21 cellular contexts compared by ENCODE assay signal in genomic region chr9:97788763-97789663, GRCh38.
DNase-seq lines count a peak whose midpoint lies in the region; ATAC-seq, FAIRE-seq and TF ChIP-seq lines count a peak whose summit lies in the region.
"Had no signal": no experiment of that assay in that cellular context is flagged by ENCODE, and none has a peak within 500 bp of the region (broad histone marks: within the 10 kb centered on the region; RNA-seq: fewer than 3 reads in every experiment).

No MANE protein-coding gene starts in this region.

- no peaks in the 10 kb centered on the region for H3K27me3 Mint-ChIP-seq in MCF 10A (ENCODE audit: insufficient read depth, unreplicated experiment)

- TF ChIP-seq CTCF in MCF 10A (IDR thresholded peaks at IDR 0.05; ENCODE audit: unreplicated experiment) (no peak), breast epithelium (IDR thresholded peaks at IDR 0.05) (no peak)

- BruUV-seq in MCF 10A (replicated peaks; lab: Mats Ljungman, UMichigan) = no TSS peak

- TF ChIP-seq POLR2A in breast epithelium (IDR thresholded peaks at IDR 0.05) = no peak

- intact Hi-C loops in MCF 10A (cut with micrococcal nuclease) = no loop called here
- intact Hi-C loops in breast epithelium (cut with DNase I; ENCODE audit: low total_unique reads) = no loop called here

- H3K9me3 Mint-ChIP-seq in MCF 10A (ENCODE audit: unreplicated experiment) = no peaks in the 10 kb centered on the region
- H3K9me3 Mint-ChIP-seq: activated naive CD4-positive, alpha-beta T cell treated with anti-CD3 and anti-CD28 coated beads, Interleukin-2, amount 50 U/mL, for 24 hours; activated T-helper 1 cell treated with anti-CD3 and anti-CD28 coated beads, Interleukin-12 subunit alpha, Interleukin-12 subunit beta, Interleukin-2, Interleukin-4 antibody, amounts not matched to agents 30 ng/mL and 10 ng/mL and 1 ng/mL, durations not matched to agents 14 hours and 24 hours and 36 hours; stimulated activated naive B cell treated with anti-CD40 and anti-IgM and Interleukin-4, amounts not matched to agents 10 μg/mL and 1 μg/mL and 100 μg/mL, for 72 hours had no signal

- no peaks in the 10 kb centered on the region for H3K4me1 Mint-ChIP-seq in MCF 10A (ENCODE audit: insufficient read depth, unreplicated experiment)
- H3K4me1 Mint-ChIP-seq: activated naive CD4-positive, alpha-beta T cell treated with anti-CD3 and anti-CD28 coated beads, Interleukin-2, amount 50 U/mL, for 24 hours; B cell; stimulated activated naive B cell treated with anti-CD40 and anti-IgM and Interleukin-4, amounts not matched to agents 10 μg/mL and 1 μg/mL and 100 μg/mL, for 72 hours had no signal

- ATAC-seq in GM19395 (IDR thresholded peaks at IDR 0.05; ENCODE audit: unreplicated experiment) (no peak), HG02588 (IDR thresholded peaks at IDR 0.05; ENCODE audit: unreplicated experiment) (no peak)
- ATAC-seq: activated CD8-positive, alpha-beta memory T cell treated with anti-CD3 and anti-CD28 coated beads, Interleukin-2, amount 10 ng/mL, durations not matched to agents 7 days and 5 days; stimulated activated naive B cell treated with anti-CD40 and anti-IgM and Interleukin-4, amounts not matched to agents 10 μg/mL and 1 μg/mL and 100 μg/mL, for 72 hours had no signal

- no peak overlapping the region for H3K27ac Mint-ChIP-seq in MCF 10A (ENCODE audit: low read depth, unreplicated experiment)
- H3K27ac Mint-ChIP-seq: activated CD8-positive, alpha-beta memory T cell treated with anti-CD3 and anti-CD28 coated beads, Interleukin-2, amount 10 ng/mL, durations not matched to agents 7 days and 5 days; activated naive CD4-positive, alpha-beta T cell treated with anti-CD3 and anti-CD28 coated beads, Interleukin-2, amount 50 U/mL, for 24 hours; activated T-helper 1 cell treated with anti-CD3 and anti-CD28 coated beads, Interleukin-12 subunit alpha, Interleukin-12 subunit beta, Interleukin-2, Interleukin-4 antibody, amounts not matched to agents 30 ng/mL and 10 ng/mL and 1 ng/mL, durations not matched to agents 14 hours and 24 hours and 36 hours; B cell; stimulated activated naive B cell treated with anti-CD40 and anti-IgM and Interleukin-4, amounts not matched to agents 10 μg/mL and 1 μg/mL and 100 μg/mL, for 72 hours had no signal

- FAIRE-seq in RCC 7860 (lab: Jason Lieb, UNC) = no peak
- FAIRE-seq: H1 had no signal

- H3K27me3 ChIP-seq in breast epithelium = no peaks in the 10 kb centered on the region

- DNase-seq in MCF 10A (ENCODE audit: unreplicated experiment) (peak; percentile 77), breast epithelium (ENCODE audit: low spot score in 2 of 2) (no peak), RCC 7860 (ENCODE audit: low spot score) (peak; percentile 34), iris pigment epithelial cell (ENCODE audit: low read depth) (peak; percentile 18), hypothalamus (lab: John Stamatoyannopoulos, UW) (no peak), AML-193 (lab: John Stamatoyannopoulos, UW) (no peak)
- DNase-seq: activated CD8-positive, alpha-beta memory T cell treated with anti-CD3 and anti-CD28 coated beads, Interleukin-2, amount 10 ng/mL, durations not matched to agents 7 days and 5 days; DND-41; foreskin melanocyte; islet precursor cell; NCI-H2171 treated with DMSO at 0.1 percent for 48 hours; Right ventricle myocardium superior; stimulated activated naive B cell treated with anti-CD40 and anti-IgM and Interleukin-4, amounts not matched to agents 10 μg/mL and 1 μg/mL and 100 μg/mL, for 72 hours had no signal

- no peak overlapping the region for H3K4me3 Mint-ChIP-seq in MCF 10A (ENCODE audit: unreplicated experiment)
- H3K4me3 Mint-ChIP-seq: activated CD8-positive, alpha-beta memory T cell treated with anti-CD3 and anti-CD28 coated beads, Interleukin-2, amount 10 ng/mL, durations not matched to agents 7 days and 5 days; activated naive CD4-positive, alpha-beta T cell treated with anti-CD3 and anti-CD28 coated beads, Interleukin-2, amount 50 U/mL, for 24 hours; activated T-helper 1 cell treated with anti-CD3 and anti-CD28 coated beads, Interleukin-12 subunit alpha, Interleukin-12 subunit beta, Interleukin-2, Interleukin-4 antibody, amounts not matched to agents 30 ng/mL and 10 ng/mL and 1 ng/mL, durations not matched to agents 14 hours and 24 hours and 36 hours; B cell; stimulated activated naive B cell treated with anti-CD40 and anti-IgM and Interleukin-4, amounts not matched to agents 10 μg/mL and 1 μg/mL and 100 μg/mL, for 72 hours had no signal

- H3K9me3 ChIP-seq in breast epithelium = no peaks in the 10 kb centered on the region

- H3K4me3 ChIP-seq in breast epithelium = no peak overlapping the region
- H3K4me3 ChIP-seq: smooth muscle cell had no signal

- H3K4me1 ChIP-seq in breast epithelium = no peaks in the 10 kb centered on the region

- H3K36me3 ChIP-seq in breast epithelium = no peaks in the 10 kb centered on the region

- H3K36me3 Mint-ChIP-seq in MCF 10A (ENCODE audit: insufficient read depth, unreplicated experiment) = peaks cover 5% of the 10 kb centered on the region
- H3K36me3 Mint-ChIP-seq: activated CD8-positive, alpha-beta memory T cell treated with anti-CD3 and anti-CD28 coated beads, Interleukin-2, amount 10 ng/mL, durations not matched to agents 7 days and 5 days; activated naive CD4-positive, alpha-beta T cell treated with anti-CD3 and anti-CD28 coated beads, Interleukin-2, amount 50 U/mL, for 24 hours; stimulated activated naive B cell treated with anti-CD40 and anti-IgM and Interleukin-4, amounts not matched to agents 10 μg/mL and 1 μg/mL and 100 μg/mL, for 72 hours had no signal

- H3K27ac ChIP-seq in breast epithelium = no peak overlapping the region
- H3K27ac ChIP-seq: 22Rv1 had no signal

- POLR2A ChIA-PET in MCF 10A (lab: Yijun Ruan, JAX) = interaction anchor here (0.6 to 1.4 kb wide), 7 partner anchors 10 to 92 kb away, joined by 4 to 8 read pairs (median 4); partner anchors contain the start of gene XPA

- CTCF ChIA-PET in MCF 10A (lab: Yijun Ruan, JAX) = interaction anchor here (0.5 to 1.9 kb wide), 4 partner anchors 14 to 153 kb away, joined by 3 to 6 read pairs (median 3); no protein-coding TSS in a partner anchor

Comparison
In these comparisons a context has a peak if more than half of its experiments do, and no peak if none do; other contexts are left out.
1. DNase-seq: peak in MCF 10A (single experiment), RCC 7860 (single experiment) and iris pigment epithelial cell (single experiment); none in breast epithelium (0 of 2), hypothalamus (0 of 51) and AML-193 (0 of 2).